19 cellular contexts compared by ENCODE assay signal in genomic region chr3:172192830-172193415, GRCh38.
"Had no signal": no experiment of that assay in that cellular context is flagged by ENCODE, and none has a peak within 500 bp of the region (broad histone marks: within the 10 kb centered on the region; RNA-seq: fewer than 3 reads in every experiment).

No MANE protein-coding gene starts in this region.

- ATAC-seq: left lung; naive thymus-derived CD8-positive, alpha-beta T cell; right cardiac atrium; stimulated activated naive CD8-positive, alpha-beta T cell treated with anti-CD3 and anti-CD28 coated beads, Interleukin-15, amount 100 ng/mL, for 72 hours had no signal

- H3K4me3 ChIP-seq: esophagus muscularis mucosa, left lung, prostate gland, testis, upper lobe of left lung had no signal

- H3K27me3 ChIP-seq: brain microvascular endothelial cell, esophagus muscularis mucosa, left lung, testis, upper lobe of left lung had no signal

- DNase-seq: activated CD4-positive, alpha-beta T cell treated with anti-CD3 and anti-CD28 coated beads, Interleukin-2, amount 10 ng/mL, durations not matched to agents 24 days and 14 days; activated CD4-positive, CD25-positive, alpha-beta regulatory T cell; activated CD8-positive, alpha-beta memory T cell treated with anti-CD3 and anti-CD28 coated beads, Interleukin-2, amount 50 U/mL, for 48 hours; activated naive CD8-positive, alpha-beta T cell treated with anti-CD3 and anti-CD28 coated beads, Interleukin-2, amount 10 ng/mL, durations not matched to agents 7 days and 5 days; anterior cingulate cortex; brain microvascular endothelial cell; cortex of kidney; effector CD4-positive, alpha-beta T cell; left lung; mesenchymal stem cell; naive thymus-derived CD8-positive, alpha-beta T cell; occipital lobe; right cardiac atrium; stimulated activated CD4-positive, alpha-beta T cell treated with anti-CD3 and anti-CD28 coated beads, Interleukin-1b, Interleukin-23, amount 100 ng/mL, for 48 hours; stimulated activated naive CD8-positive, alpha-beta T cell treated with anti-CD3 and anti-CD28 coated beads, Interleukin-15, amount 100 ng/mL, for 72 hours; testis; upper lobe of left lung had no signal

- H3K9me3 ChIP-seq: esophagus muscularis mucosa, left lung, prostate gland, testis, upper lobe of left lung had no signal

- H3K27ac ChIP-seq: brain microvascular endothelial cell, esophagus muscularis mucosa, left lung, prostate gland, testis, upper lobe of left lung had no signal

- H3K36me3 ChIP-seq: esophagus muscularis mucosa, prostate gland, upper lobe of left lung had no signal
